In genomic region chr1:242147096-242147976, GRCh38 we compare ENCODE assay signal across 9 cellular contexts.
DNase-seq lines count a peak whose midpoint lies in the region; ATAC-seq lines count a peak whose summit lies in the region.
"Had no signal": no experiment of that assay in that cellular context is flagged by ENCODE, and none has a peak within 500 bp of the region (broad histone marks: within the 10 kb centered on the region; RNA-seq: fewer than 3 reads in every experiment).

No MANE protein-coding gene starts in this region.

- ATAC-seq in GM18511 (IDR thresholded peaks at IDR 0.05; ENCODE audit: unreplicated experiment) (peak; percentile 59), HG02943 (IDR thresholded peaks at IDR 0.05; ENCODE audit: low read depth, unreplicated experiment) (peak; percentile 60), GM21825 (IDR thresholded peaks at IDR 0.05; ENCODE audit: unreplicated experiment) (no peak)
- ATAC-seq: psoas muscle had no signal

- peak; percentile 88 for DNase-seq in SIG-M5 treated with dmso at 0.1 percent for 504 hours (lab: John Stamatoyannopoulos, UW; ENCODE audit: unreplicated experiment)
- peak; percentile 64 for DNase-seq in kidney tubule cell (ENCODE audit: low spot score)
- DNase-seq in COR-L47 (lab: John Stamatoyannopoulos, UW): no peak
- no peak for DNase-seq in NCI-H1105 treated with DMSO at 0.1 percent for 48 hours (lab: John Stamatoyannopoulos, UW)
- no peak for DNase-seq in OCI-M2 (lab: John Stamatoyannopoulos, UW; ENCODE audit: unreplicated experiment)
- DNase-seq: psoas muscle had no signal

Comparison
In these comparisons a context has a peak if more than half of its experiments do, and no peak if none do; other contexts are left out.
1. DNase-seq: peak in SIG-M5 treated with dmso at 0.1 percent for 504 hours (single experiment) and kidney tubule cell (single experiment); none in COR-L47 (single experiment), NCI-H1105 treated with DMSO at 0.1 percent for 48 hours (single experiment) and OCI-M2 (single experiment).